15 cellular contexts compared by ENCODE assay signal in the genomic region with DNA sequence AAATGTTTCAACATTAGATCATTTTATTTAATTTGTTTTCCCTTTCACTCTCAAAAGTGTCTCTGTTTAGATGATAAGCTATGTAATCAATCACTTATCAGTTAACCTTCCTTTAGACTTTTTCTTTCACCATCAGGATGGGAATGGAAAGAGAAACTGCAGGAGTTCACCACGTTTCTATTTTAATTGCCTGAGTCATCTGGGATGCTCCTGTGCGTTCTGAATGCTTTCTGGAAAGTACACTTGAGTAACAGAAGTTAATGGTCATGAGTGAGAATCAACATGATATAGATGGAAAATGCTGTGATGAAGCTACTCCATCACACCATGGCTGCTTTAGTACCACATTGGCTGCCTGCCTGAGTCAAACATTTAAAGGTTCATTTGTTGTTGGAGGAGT.
"Had no signal": no experiment of that assay in that cellular context is flagged by ENCODE, and none has a peak within 500 bp of the region (broad histone marks: within the 10 kb centered on the region; RNA-seq: fewer than 3 reads in every experiment).

No MANE protein-coding gene starts in this region.

- H3K4me3 ChIP-seq: left lung had no signal

- DNase-seq: activated CD4-positive, alpha-beta memory T cell treated with anti-CD3 and anti-CD28 coated beads, Interleukin-2, amount 10 ng/mL, durations not matched to agents 7 days and 5 days; activated CD4-positive, alpha-beta T cell treated with anti-CD3 and anti-CD28 coated beads for 36 hours; activated naive CD4-positive, alpha-beta T cell treated with anti-CD3 and anti-CD28 coated beads, Interleukin-2, amount 10 ng/mL, durations not matched to agents 7 days and 5 days; activated T-cell treated with anti-CD3 and anti-CD28 coated beads, Interleukin-2, amount 50 U/mL, for 24 hours; islet precursor cell; left lung; occipital lobe; right cardiac atrium; small intestine; stimulated activated CD4-positive, alpha-beta T cell treated with anti-CD3 and anti-CD28 coated beads, Interleukin-4, amount 100 ng/mL, for 4 hours; stimulated activated CD8-positive, alpha-beta memory T cell treated with anti-CD3 and anti-CD28 coated beads, Interleukin-4, amount 100 ng/mL, for 48 hours; stimulated activated naive CD8-positive, alpha-beta T cell treated with anti-CD3 and anti-CD28 coated beads, Interleukin-15, Interleukin-2, amounts not matched to agents 100 U/mL and 50 U/mL, for 24 hours; trophoblast cell had no signal

- FAIRE-seq: astrocyte, colon had no signal
